In the genomic region with DNA sequence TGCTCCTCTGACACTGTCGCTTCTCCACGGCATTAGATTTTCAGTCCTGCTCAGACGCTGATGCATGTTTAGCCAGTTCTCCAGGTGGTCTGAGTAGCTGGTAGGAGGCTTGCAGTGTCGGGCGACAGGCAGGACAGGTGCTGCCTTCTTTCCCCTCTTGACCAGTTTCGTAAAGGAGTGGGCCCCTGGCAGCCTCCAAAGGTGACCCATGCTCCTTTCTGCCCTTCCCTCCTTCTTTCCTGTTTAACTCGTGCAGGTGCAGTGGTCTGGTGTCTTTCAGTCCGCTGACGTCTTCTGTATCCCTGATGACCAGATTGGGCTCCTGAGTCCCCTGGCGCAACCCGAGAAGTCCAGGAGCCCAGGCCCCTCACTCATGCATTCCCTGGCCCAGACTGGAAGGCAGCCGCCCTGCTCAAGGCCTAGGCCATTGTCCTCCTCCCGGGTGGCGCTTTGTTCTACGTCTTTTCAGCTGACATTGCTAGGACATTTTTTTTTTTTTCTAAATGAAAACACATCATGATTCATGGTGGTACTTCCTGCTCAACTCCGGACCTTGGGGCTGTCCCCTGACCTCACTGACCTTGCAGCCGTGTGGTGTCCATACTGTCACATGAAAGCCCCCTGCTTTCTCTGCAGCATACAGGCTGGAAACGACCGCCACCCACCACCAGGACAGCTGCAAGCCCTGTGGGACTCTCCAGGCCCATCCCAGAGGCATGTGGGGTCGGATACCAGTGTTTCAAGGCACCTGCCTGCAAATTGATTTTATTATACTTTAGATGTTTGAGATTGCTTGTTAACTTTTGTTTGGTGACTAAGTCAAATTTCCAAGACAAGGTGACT, we compare ENCODE assay signal across 25 cellular contexts. TPM values are rescaled to one million over a fixed set of nuclear protein-coding genes. Genes with fewer than 3 reads are reported as not detected.
A peak's percentile ranks its signal among the peaks of the same experiment; 100 is the strongest.
DNase-seq lines count a peak whose midpoint lies in the region; ATAC-seq, FAIRE-seq and TF ChIP-seq lines count a peak whose summit lies in the region.
"Had no signal": no experiment of that assay in that cellular context is flagged by ENCODE, and none has a peak within 500 bp of the region (broad histone marks: within the 10 kb centered on the region; RNA-seq: fewer than 3 reads in every experiment).

No MANE protein-coding gene starts in this region.

- no peak for TF ChIP-seq CTCF in natural killer cell (IDR thresholded peaks at IDR 0.05)

- intact Hi-C loops in Right ventricle myocardium inferior (cut with DNase I) (loop anchor here (10.0 kb wide), 1 partner anchor 118 kb away; the partner anchor contains the start of gene DGCR8), cardiac septum (cut with DNase I) (no loop called here), natural killer cell (cut with micrococcal nuclease) (no loop called here)

- no peaks in the 10 kb centered on the region for H3K36me3 Mint-ChIP-seq in natural killer cell

- peak overlapping the region; percentile 42 for H3K4me3 Mint-ChIP-seq in natural killer cell
- H3K4me3 Mint-ChIP-seq: activated naive CD8-positive, alpha-beta T cell treated with anti-CD3 and anti-CD28 coated beads, Interleukin-2, amount 50 U/mL, for 24 hours; B cell; naive thymus-derived CD8-positive, alpha-beta T cell had no signal

- ATAC-seq in Right ventricle myocardium inferior, result no peak
- no peak for ATAC-seq in natural killer cell
- ATAC-seq: activated naive CD8-positive, alpha-beta T cell treated with anti-CD3 and anti-CD28 coated beads, Interleukin-2, amount 50 U/mL, for 24 hours; esophagus mucosa; foreskin keratinocyte; naive thymus-derived CD8-positive, alpha-beta T cell had no signal

- peak overlapping the region; percentile 61 to 87 for H3K27ac Mint-ChIP-seq in natural killer cell
- H3K27ac Mint-ChIP-seq: activated naive CD8-positive, alpha-beta T cell treated with anti-CD3 and anti-CD28 coated beads, Interleukin-2, amount 50 U/mL, for 24 hours; B cell had no signal

- H3K27ac ChIP-seq in cingulate gyrus (ENCODE audit: low read depth, low read length), result peak overlapping the region; percentile 19
- H3K27ac ChIP-seq: foreskin keratinocyte had no signal

- no peaks in the 10 kb centered on the region for H3K27me3 Mint-ChIP-seq in natural killer cell (ENCODE audit: low read depth in 2 of 2)
- H3K27me3 Mint-ChIP-seq: activated naive CD8-positive, alpha-beta T cell treated with anti-CD3 and anti-CD28 coated beads, Interleukin-2, amount 50 U/mL, for 24 hours; B cell; naive thymus-derived CD8-positive, alpha-beta T cell had no signal

- FAIRE-seq in urothelium cell line (lab: Jason Lieb, UNC), result peak; percentile 63
- FAIRE-seq: A204.1, H54 had no signal

- no peaks in the 10 kb centered on the region for H3K9me3 Mint-ChIP-seq in natural killer cell
- H3K9me3 Mint-ChIP-seq: activated naive CD8-positive, alpha-beta T cell treated with anti-CD3 and anti-CD28 coated beads, Interleukin-2, amount 50 U/mL, for 24 hours; naive thymus-derived CD8-positive, alpha-beta T cell had no signal

- DNase-seq in Right ventricle myocardium inferior (ENCODE audit: missing footprints), result peak; percentile 53
- no peak for DNase-seq in cardiac septum (ENCODE audit: low spot score)
- no peak for DNase-seq in natural killer cell
- DNase-seq in urothelium cell line (ENCODE audit: low spot score), result no peak
- no peak for DNase-seq in NCI-H2107 (lab: John Stamatoyannopoulos, UW)
- no peak for DNase-seq in kidney glomerular epithelial cell (lab: John Stamatoyannopoulos, UW)
- DNase-seq in superior temporal gyrus (ENCODE audit: extremely low spot score), result no peak
- DNase-seq: activated CD4-positive, alpha-beta T cell treated with anti-CD3 and anti-CD28 coated beads, Interleukin-2, amount 50 U/mL, for 4 hours; activated CD4-positive, CD25-positive, alpha-beta regulatory T cell; activated CD8-positive, alpha-beta memory T cell treated with anti-CD3 and anti-CD28 coated beads, Interleukin-2, amount 50 U/mL, for 48 hours; activated gamma-delta T cell treated with Interleukin-2 at 50 U/mL for 16 hours; activated naive CD8-positive, alpha-beta T cell treated with anti-CD3 and anti-CD28 coated beads, Interleukin-2, amount 50 U/mL, for 24 hours; effector CD8-positive, alpha-beta T cell; foreskin keratinocyte; naive thymus-derived CD8-positive, alpha-beta T cell; NCI-H1092; NCI-H187 treated with DMSO at 0.1 percent for 48 hours; NCI-H2227 treated with DMSO at 0.1 percent for 48 hours; NCI-H748 treated with DMSO at 0.1 percent for 48 hours; trophoblast cell had no signal

- peaks cover 34 to 36% of the 10 kb centered on the region in 2 donors for H3K4me1 Mint-ChIP-seq in natural killer cell

RNA-seq across cellular contexts. Expression of gene TXNRD2, which starts 25.5 kb away (rescaled TPM):
- total RNA-seq in Right ventricle myocardium inferior (40.9 TPM), cardiac septum (33.3 TPM), natural killer cell (10 to 100 TPM; 23.5 to 37.3 (median 24.4) TPM)

RNA-seq across cellular contexts. Expression of gene COMT, which starts 25.6 kb away (rescaled TPM):
- total RNA-seq in Right ventricle myocardium inferior (104 TPM), cardiac septum (97.1 TPM), natural killer cell (10 to 100 TPM; 37.5 to 56.2 (median 38.2) TPM)

RNA-seq across cellular contexts. Expression of gene ARVCF, which starts 49.5 kb away (rescaled TPM):
- total RNA-seq in Right ventricle myocardium inferior, result 30.5 TPM
- total RNA-seq in cardiac septum, result 46.8 TPM
- total RNA-seq in natural killer cell, result 10 to 100 TPM; 37.8 to 62.0 (median 38.7) TPM

RNA-seq across cellular contexts. Expression of gene TANGO2, which starts 53.8 kb away (rescaled TPM):
- total RNA-seq in Right ventricle myocardium inferior (54.6 TPM), cardiac septum (84.5 TPM), natural killer cell (10 to 100 TPM; 33.3 to 53.0 (median 46.2) TPM)
